ENCODE assay signal across 34 cellular contexts in the genomic region with DNA sequence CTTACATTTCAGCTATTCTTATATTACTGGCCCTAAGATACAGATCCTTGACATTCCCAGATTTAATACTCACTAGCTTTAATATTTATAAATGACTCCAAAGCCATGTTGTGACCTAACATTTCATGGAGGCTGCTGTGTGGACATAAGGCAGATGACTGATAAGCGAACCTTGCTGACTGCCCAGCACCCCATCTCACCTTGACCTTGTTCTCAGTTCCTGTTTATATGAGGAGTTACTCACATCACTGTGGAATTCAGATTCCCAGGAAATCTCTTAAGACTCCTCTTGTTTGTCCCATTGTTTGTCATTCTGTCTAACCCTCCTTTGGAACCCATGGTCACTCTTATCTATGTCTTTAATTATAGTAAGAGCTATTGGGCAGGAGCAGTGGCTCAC. TPM values are rescaled to one million over a fixed set of nuclear protein-coding genes. Genes with fewer than 3 reads are reported as not detected.
DNase-seq lines count a peak whose midpoint lies in the region; ATAC-seq, FAIRE-seq and TF ChIP-seq lines count a peak whose summit lies in the region.
"Had no signal": no experiment of that assay in that cellular context is flagged by ENCODE, and none has a peak within 500 bp of the region (broad histone marks: within the 10 kb centered on the region; RNA-seq: fewer than 3 reads in every experiment).

No MANE protein-coding gene starts in this region.

- no peak for TF ChIP-seq POLR2A in GM12891 (IDR thresholded peaks at IDR 0.05; ENCODE audit: low read depth, low read length)

- ATAC-seq in naive thymus-derived CD4-positive, alpha-beta T cell: no peak
- ATAC-seq: activated CD4-positive, CD25-positive, alpha-beta regulatory T cell treated with anti-CD3 and anti-CD28 coated beads, Interleukin-2, amount 50 U/mL, for 24 hours; activated CD8-positive, alpha-beta memory T cell treated with anti-CD3 and anti-CD28 coated beads, Interleukin-2, amount 10 ng/mL, durations not matched to agents 7 days and 5 days; activated naive CD8-positive, alpha-beta T cell treated with anti-CD3 and anti-CD28 coated beads, Interleukin-2, amount 50 U/mL, for 24 hours; activated T-cell treated with anti-CD3 and anti-CD28 coated beads, Interleukin-2, amount 50 U/mL, for 72 hours; gastroesophageal sphincter; Right ventricle myocardium inferior had no signal

- H3K9me3 Mint-ChIP-seq in progenitor cell of endocrine pancreas (ENCODE audit: low read depth): peaks cover 3% of the 10 kb centered on the region
- no peaks in the 10 kb centered on the region for H3K9me3 Mint-ChIP-seq in naive thymus-derived CD4-positive, alpha-beta T cell
- H3K9me3 Mint-ChIP-seq in activated T-helper 1 cell treated with anti-CD3 and anti-CD28 coated beads, Interleukin-12 subunit alpha, Interleukin-12 subunit beta, Interleukin-2, Interleukin-4 antibody, amounts not matched to agents 30 ng/mL and 10 ng/mL and 1 ng/mL, durations not matched to agents 14 hours and 24 hours and 36 hours: no peaks in the 10 kb centered on the region
- H3K9me3 Mint-ChIP-seq: activated naive CD8-positive, alpha-beta T cell treated with anti-CD3 and anti-CD28 coated beads, Interleukin-2, amount 50 U/mL, for 24 hours; activated T-cell treated with anti-CD3 and anti-CD28 coated beads, Interleukin-2, amount 50 U/mL, for 72 hours had no signal

- H3K9me2 ChIP-seq in hepatocyte (replicated peaks; ENCODE audit: insufficient read depth) (no peaks in the 10 kb centered on the region), OCI-LY7 (ENCODE audit: insufficient read depth, low read length) (no peaks in the 10 kb centered on the region)

- H3K27ac Mint-ChIP-seq in progenitor cell of endocrine pancreas: peak overlapping the region; percentile 82
- H3K27ac Mint-ChIP-seq in naive thymus-derived CD4-positive, alpha-beta T cell: no peak overlapping the region
- H3K27ac Mint-ChIP-seq in activated T-helper 1 cell treated with anti-CD3 and anti-CD28 coated beads, Interleukin-12 subunit alpha, Interleukin-12 subunit beta, Interleukin-2, Interleukin-4 antibody, amounts not matched to agents 30 ng/mL and 10 ng/mL and 1 ng/mL, durations not matched to agents 14 hours and 24 hours and 36 hours: no peak overlapping the region
- H3K27ac Mint-ChIP-seq: activated CD8-positive, alpha-beta memory T cell treated with anti-CD3 and anti-CD28 coated beads, Interleukin-2, amount 10 ng/mL, durations not matched to agents 7 days and 5 days; activated naive CD8-positive, alpha-beta T cell treated with anti-CD3 and anti-CD28 coated beads, Interleukin-2, amount 50 U/mL, for 24 hours; activated T-cell treated with anti-CD3 and anti-CD28 coated beads, Interleukin-2, amount 50 U/mL, for 72 hours; nephron progenitor cell had no signal

- intact Hi-C loops in naive thymus-derived CD4-positive, alpha-beta T cell (cut with micrococcal nuclease): no loop called here
- intact Hi-C loops in activated T-helper 1 cell treated with anti-CD3 and anti-CD28 coated beads, Interleukin-12 subunit alpha, Interleukin-12 subunit beta, Interleukin-2, Interleukin-4 antibody, amounts not matched to agents 30 ng/mL and 10 ng/mL and 1 ng/mL, durations not matched to agents 14 hours and 24 hours and 36 hours (cut with micrococcal nuclease): no loop called here
- intact Hi-C loops in OCI-LY7 (cut with micrococcal nuclease; ENCODE audit: unreplicated experiment): no loop called here

- TF ChIP-seq CTCF in hepatocyte (IDR thresholded peaks at IDR 0.05; ENCODE audit: poor library complexity) (no peak), progenitor cell of endocrine pancreas (IDR thresholded peaks at IDR 0.05; ENCODE audit: unreplicated experiment) (no peak), OCI-LY7 (conservative IDR thresholded peaks at IDR 0.05; ENCODE audit: low read length) (no peak)

- H3K4me2 ChIP-seq in hepatocyte (peak overlapping the region; percentile 45), OCI-LY7 (ENCODE audit: low read length) (no peak overlapping the region)
- H3K4me2 ChIP-seq: KMS-11 had no signal

- WGBS in hepatocyte (ENCODE audit: low lambda C conversion rate, missing lambda C conversion rate): 50% methylated on average over 1 of the region's 1 CpG

- POLR2A ChIA-PET in naive thymus-derived CD4-positive, alpha-beta T cell (lab: Charles Lee): no interaction called here
- POLR2A ChIA-PET in OCI-LY7 (lab: Charles Lee): interaction anchor here (0.6 kb wide), 3 partner anchors 116 to 1227 kb away, joined by 3 to 9 read pairs (median 4); no protein-coding TSS in a partner anchor

- DNase-seq in GM12891 (ENCODE audit: insufficient read length, low spot score) (no peak), SJSA1 (ENCODE audit: low read depth in 1 of 2, low spot score in 2 of 2) (no peak), hepatocyte (ENCODE audit: low spot score) (peak; percentile 52), progenitor cell of endocrine pancreas (ENCODE audit: low spot score, unreplicated experiment) (no peak), OCI-LY7 (ENCODE audit: low spot score) (no peak)
- no peak for DNase-seq in naive thymus-derived CD4-positive, alpha-beta T cell
- DNase-seq in activated T-helper 1 cell treated with anti-CD3 and anti-CD28 coated beads, Interleukin-12 subunit alpha, Interleukin-12 subunit beta, Interleukin-2, Interleukin-4 antibody, amounts not matched to agents 30 ng/mL and 10 ng/mL and 1 ng/mL, durations not matched to agents 14 hours and 24 hours and 36 hours (ENCODE audit: low spot score): no peak
- DNase-seq: activated CD4-positive, alpha-beta T cell treated with anti-CD3 and anti-CD28 coated beads, Interleukin-2, amount 50 U/mL, for 4 hours; activated CD8-positive, alpha-beta memory T cell treated with anti-CD3 and anti-CD28 coated beads, Interleukin-2, amount 10 ng/mL, durations not matched to agents 7 days and 5 days; activated naive CD4-positive, alpha-beta T cell; activated naive CD8-positive, alpha-beta T cell treated with anti-CD3 and anti-CD28 coated beads, Interleukin-2, amount 50 U/mL, for 24 hours; activated T-cell treated with anti-CD3 and anti-CD28 coated beads, Interleukin-2, amount 50 U/mL, for 72 hours; COR-L47; DMS79; GF-D8; mucosa of descending colon; NCI-H1417; NCI-H2081; NCI-H226; NCI-H69; nephron progenitor cell; spleen; T-helper 2 cell; thyroid gland; uterus had no signal

- BruUV-seq in OCI-LY7 (replicated peaks; lab: Mats Ljungman, UMichigan): no TSS peak

- no peaks in the 10 kb centered on the region for H4K20me1 ChIP-seq in hepatocyte (ENCODE audit: insufficient read depth, poor library complexity, severe bottlenecking)
- H4K20me1 ChIP-seq in OCI-LY7 (ENCODE audit: insufficient read depth, low read length): no peaks in the 10 kb centered on the region

- H3K4me1 ChIP-seq in SJSA1 (replicated peaks) (peaks cover 51% of the 10 kb centered on the region), hepatocyte (ENCODE audit: insufficient read depth) (peaks cover 27% of the 10 kb centered on the region), OCI-LY7 (ENCODE audit: insufficient read depth, low read length, poor library complexity, severe bottlenecking) (peaks cover 8% of the 10 kb centered on the region)
- H3K4me1 ChIP-seq in naive thymus-derived CD4-positive, alpha-beta T cell (ENCODE audit: control insufficient read depth in 2 of 2, insufficient read depth in 2 of 2, low read length in 2 of 2): no peaks in the 10 kb centered on the region
- H3K4me1 ChIP-seq: gastroesophageal sphincter, right atrium auricular region, spleen, thyroid gland, uterus had no signal

- H2AFZ ChIP-seq in hepatocyte (no peak overlapping the region), OCI-LY7 (ENCODE audit: low read length) (no peak overlapping the region)

- H3K27me3 ChIP-seq in SJSA1 (replicated peaks): no peaks in the 10 kb centered on the region
- H3K27me3 ChIP-seq in hepatocyte: no peaks in the 10 kb centered on the region
- H3K27me3 ChIP-seq in naive thymus-derived CD4-positive, alpha-beta T cell (ENCODE audit: control insufficient read depth in 2 of 2, insufficient read depth in 2 of 2, low read length in 2 of 2): no peaks in the 10 kb centered on the region
- H3K27me3 ChIP-seq: right atrium auricular region, thyroid gland, uterus had no signal

- peaks cover 28% of the 10 kb centered on the region for H3K36me3 Mint-ChIP-seq in progenitor cell of endocrine pancreas (ENCODE audit: insufficient read depth)
- no peaks in the 10 kb centered on the region for H3K36me3 Mint-ChIP-seq in naive thymus-derived CD4-positive, alpha-beta T cell
- H3K36me3 Mint-ChIP-seq in activated T-helper 1 cell treated with anti-CD3 and anti-CD28 coated beads, Interleukin-12 subunit alpha, Interleukin-12 subunit beta, Interleukin-2, Interleukin-4 antibody, amounts not matched to agents 30 ng/mL and 10 ng/mL and 1 ng/mL, durations not matched to agents 14 hours and 24 hours and 36 hours (ENCODE audit: low read depth): no peaks in the 10 kb centered on the region
- H3K36me3 Mint-ChIP-seq: activated CD8-positive, alpha-beta memory T cell treated with anti-CD3 and anti-CD28 coated beads, Interleukin-2, amount 10 ng/mL, durations not matched to agents 7 days and 5 days had no signal

- H3K79me2 ChIP-seq in hepatocyte (peaks cover 2% of the 10 kb centered on the region), OCI-LY7 (ENCODE audit: insufficient read depth, low read depth, low read length) (no peaks in the 10 kb centered on the region)

- no peaks in the 10 kb centered on the region for H3K27me3 Mint-ChIP-seq in progenitor cell of endocrine pancreas
- peaks cover 0 to 6% (median 0%) of the 10 kb centered on the region in 5 donors for H3K27me3 Mint-ChIP-seq in naive thymus-derived CD4-positive, alpha-beta T cell
- peaks cover 12% of the 10 kb centered on the region for H3K27me3 Mint-ChIP-seq in activated T-helper 1 cell treated with anti-CD3 and anti-CD28 coated beads, Interleukin-12 subunit alpha, Interleukin-12 subunit beta, Interleukin-2, Interleukin-4 antibody, amounts not matched to agents 30 ng/mL and 10 ng/mL and 1 ng/mL, durations not matched to agents 14 hours and 24 hours and 36 hours (ENCODE audit: insufficient read depth)
- H3K27me3 Mint-ChIP-seq: activated CD8-positive, alpha-beta memory T cell treated with anti-CD3 and anti-CD28 coated beads, Interleukin-2, amount 10 ng/mL, durations not matched to agents 7 days and 5 days; activated naive CD8-positive, alpha-beta T cell treated with anti-CD3 and anti-CD28 coated beads, Interleukin-2, amount 50 U/mL, for 24 hours had no signal

- H3K4me3 ChIP-seq in SJSA1: no peak overlapping the region
- no peak overlapping the region for H3K4me3 ChIP-seq in hepatocyte
- H3K4me3 ChIP-seq in naive thymus-derived CD4-positive, alpha-beta T cell (ENCODE audit: low read length): no peak overlapping the region
- no peak overlapping the region for H3K4me3 ChIP-seq in OCI-LY7 (ENCODE audit: low read depth, low read length, poor library complexity, severe bottlenecking)
- H3K4me3 ChIP-seq: gastroesophageal sphincter, lung, mucosa of descending colon, right atrium auricular region, spleen, thyroid gland, uterus had no signal

- H3K4me3 Mint-ChIP-seq in progenitor cell of endocrine pancreas (ENCODE audit: low read depth): no peak overlapping the region
- no peak overlapping the region for H3K4me3 Mint-ChIP-seq in naive thymus-derived CD4-positive, alpha-beta T cell
- no peak overlapping the region for H3K4me3 Mint-ChIP-seq in activated T-helper 1 cell treated with anti-CD3 and anti-CD28 coated beads, Interleukin-12 subunit alpha, Interleukin-12 subunit beta, Interleukin-2, Interleukin-4 antibody, amounts not matched to agents 30 ng/mL and 10 ng/mL and 1 ng/mL, durations not matched to agents 14 hours and 24 hours and 36 hours
- H3K4me3 Mint-ChIP-seq: activated CD8-positive, alpha-beta memory T cell treated with anti-CD3 and anti-CD28 coated beads, Interleukin-2, amount 10 ng/mL, durations not matched to agents 7 days and 5 days; activated naive CD8-positive, alpha-beta T cell treated with anti-CD3 and anti-CD28 coated beads, Interleukin-2, amount 50 U/mL, for 24 hours; activated T-cell treated with anti-CD3 and anti-CD28 coated beads, Interleukin-2, amount 50 U/mL, for 72 hours; nephron progenitor cell had no signal

- H3K27ac ChIP-seq in SJSA1 (peak overlapping the region; percentile 93), hepatocyte (peak overlapping the region; percentile 98), OCI-LY7 (ENCODE audit: low read depth, low read length, poor library complexity, severe bottlenecking) (no peak overlapping the region)
- H3K27ac ChIP-seq in naive thymus-derived CD4-positive, alpha-beta T cell (ENCODE audit: low read depth, low read length): no peak overlapping the region
- H3K27ac ChIP-seq: C4-2B, gastroesophageal sphincter, KMS-11, right atrium auricular region, spleen, thyroid gland, uterus had no signal

- H3K36me3 ChIP-seq in SJSA1: peaks cover 36% of the 10 kb centered on the region
- H3K36me3 ChIP-seq in hepatocyte (replicated peaks; ENCODE audit: insufficient read depth, low read depth): no peaks in the 10 kb centered on the region
- H3K36me3 ChIP-seq in naive thymus-derived CD4-positive, alpha-beta T cell (ENCODE audit: control insufficient read depth in 2 of 3, insufficient read depth in 3 of 3, low read length in 3 of 3): no peaks in the 10 kb centered on the region
- no peaks in the 10 kb centered on the region for H3K36me3 ChIP-seq in OCI-LY7 (ENCODE audit: insufficient read depth, low read length)
- H3K36me3 ChIP-seq: gastroesophageal sphincter, right atrium auricular region, spleen, thyroid gland, uterus had no signal

- FAIRE-seq in GM12891 (lab: Jason Lieb, UNC): no peak
- FAIRE-seq: endometrium, H1 had no signal

- CTCF ChIA-PET in naive thymus-derived CD4-positive, alpha-beta T cell (lab: Charles Lee): no interaction called here
- CTCF ChIA-PET in OCI-LY7 (lab: Charles Lee; ENCODE audit: unreplicated experiment): no interaction called here

- H3K9me3 ChIP-seq in SJSA1 (replicated peaks): no peaks in the 10 kb centered on the region
- H3K9me3 ChIP-seq in hepatocyte (ENCODE audit: low read depth): no peaks in the 10 kb centered on the region
- H3K9me3 ChIP-seq in naive thymus-derived CD4-positive, alpha-beta T cell (ENCODE audit: control insufficient read depth in 2 of 3, low read length in 3 of 3): no peaks in the 10 kb centered on the region
- H3K9me3 ChIP-seq in OCI-LY7 (ENCODE audit: low read length): no peaks in the 10 kb centered on the region
- H3K9me3 ChIP-seq: mucosa of descending colon, right atrium auricular region, spleen, thyroid gland, uterus had no signal

- H3K4me1 Mint-ChIP-seq in progenitor cell of endocrine pancreas (ENCODE audit: low read depth): peaks cover 49% of the 10 kb centered on the region
- no peaks in the 10 kb centered on the region for H3K4me1 Mint-ChIP-seq in naive thymus-derived CD4-positive, alpha-beta T cell
- H3K4me1 Mint-ChIP-seq in activated T-helper 1 cell treated with anti-CD3 and anti-CD28 coated beads, Interleukin-12 subunit alpha, Interleukin-12 subunit beta, Interleukin-2, Interleukin-4 antibody, amounts not matched to agents 30 ng/mL and 10 ng/mL and 1 ng/mL, durations not matched to agents 14 hours and 24 hours and 36 hours (ENCODE audit: low read depth): no peaks in the 10 kb centered on the region

RNA-seq across cellular contexts. Expression of a gene that starts 21.9 kb away (rescaled TPM):
- 0.04 TPM for polyA plus RNA-seq in GM12891 (2012; ENCODE audit: low read depth, missing spikeins)
- 20.6 and 31.4 TPM in 2 replicates for total RNA-seq in SJSA1 (2014; rRNA removed; shearing (Covaris generic))
- 23.1 and 24.7 TPM in 2 replicates for total RNA-seq in hepatocyte
- polyA plus RNA-seq in hepatocyte: 7.5 and 9.7 TPM in 2 replicates
- total RNA-seq in progenitor cell of endocrine pancreas: 86.2 and 87.1 TPM in 2 replicates
- under 1 TPM in 1 of 5 experiments, not detected in 4; 0.03 TPM for total RNA-seq in naive thymus-derived CD4-positive, alpha-beta T cell
- polyA plus RNA-seq in naive thymus-derived CD4-positive, alpha-beta T cell: not detected
- 0.05 TPM in 2 replicates for total RNA-seq in activated T-helper 1 cell treated with anti-CD3 and anti-CD28 coated beads, Interleukin-12 subunit alpha, Interleukin-12 subunit beta, Interleukin-2, Interleukin-4 antibody, amounts not matched to agents 30 ng/mL and 10 ng/mL and 1 ng/mL, durations not matched to agents 14 hours and 24 hours and 36 hours
- 0.03 and 0.05 TPM in 2 replicates for total RNA-seq in OCI-LY7 (2014; rRNA removed; shearing (Covaris generic))
- not detected in 2 replicates for total RNA-seq in OCI-LY7 (2022)
- total RNA-seq: Right ventricle myocardium inferior had no signal

Comparison
In these comparisons a context has a peak if more than half of its experiments do, and no peak if none do; other contexts are left out.
1. H3K27ac ChIP-seq: peak in SJSA1 (single experiment) and hepatocyte (single experiment); none in naive thymus-derived CD4-positive, alpha-beta T cell (single experiment) and OCI-LY7 (single experiment).
2. RNA of a gene that starts 21.9 kb away (total RNA-seq): 86.2 to 87.1 TPM in progenitor cell of endocrine pancreas, 20.6 to 31.4 TPM in SJSA1 and 23.1 to 24.7 TPM in hepatocyte; 0.05 TPM in activated T-helper 1 cell treated with anti-CD3 and anti-CD28 coated beads, Interleukin-12 subunit alpha, Interleukin-12 subunit beta, Interleukin-2, Interleukin-4 antibody, amounts not matched to agents 30 ng/mL and 10 ng/mL and 1 ng/mL, durations not matched to agents 14 hours and 24 hours and 36 hours, 0.03 to 0.05 TPM in OCI-LY7 and 0.03 TPM in naive thymus-derived CD4-positive, alpha-beta T cell; every median in the first group is over 10 times any median in the second.